ENCODE assay signal across 8 cellular contexts in the genomic region with DNA sequence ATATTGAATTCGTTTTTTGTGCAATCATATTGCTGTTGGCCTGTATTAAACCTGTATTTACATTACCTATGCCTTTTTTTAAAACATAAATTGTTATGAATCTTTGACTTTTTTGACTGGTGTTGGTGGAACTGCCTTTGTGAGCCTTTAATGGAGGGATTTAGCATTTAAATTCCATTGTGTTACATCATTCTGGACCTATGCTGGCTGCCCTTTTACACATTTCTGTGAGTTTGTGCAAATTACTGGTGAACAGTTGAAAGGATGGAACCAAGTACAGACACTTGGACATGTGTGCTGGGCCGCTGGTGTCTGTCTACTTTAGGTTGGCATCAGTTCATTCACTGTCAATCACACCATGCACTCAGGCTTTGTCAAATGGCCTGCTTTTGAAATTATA.
DNase-seq lines count a peak whose midpoint lies in the region; ATAC-seq and TF ChIP-seq lines count a peak whose summit lies in the region.

No MANE protein-coding gene starts in this region.

- TF ChIP-seq CTCF in brain microvascular endothelial cell (IDR thresholded peaks at IDR 0.05; ENCODE audit: low read depth, low read length, missing control alignments) (no peak), tibial artery (IDR thresholded peaks at IDR 0.05) (no peak)

- peaks cover 67% of the 10 kb centered on the region for H3K4me1 Mint-ChIP-seq in activated T-cell treated with anti-CD3 and anti-CD28 coated beads, Interleukin-2, amount 50 U/mL, for 24 hours (ENCODE audit: low read depth)

- H3K4me3 ChIP-seq in brain microvascular endothelial cell (ENCODE audit: low read depth, low read length) (peak overlapping the region; percentile 62), tibial artery (peak overlapping the region; percentile 86 to 98)

- H3K9me3 ChIP-seq in tibial artery = no peaks in the 10 kb centered on the region

- peak overlapping the region; percentile 8 for H3K27ac Mint-ChIP-seq in activated T-cell treated with anti-CD3 and anti-CD28 coated beads, Interleukin-2, amount 50 U/mL, for 24 hours

- in situ Hi-C loops in brain microvascular endothelial cell (cut with HindIII; ENCODE audit: low pct_ligation_motif_present, low sequenced_read_pairs) = no loop called here

- H3K36me3 ChIP-seq in brain microvascular endothelial cell (replicated peaks) (no peaks in the 10 kb centered on the region), tibial artery (peaks cover 0 to 8% (median 5%) of the 10 kb centered on the region in 3 donors)

- peak overlapping the region; percentile 62 for H3K27ac ChIP-seq in brain microvascular endothelial cell
- H3K27ac ChIP-seq in tibial artery = peak overlapping the region; percentile 92 to 97

- H3K27me3 ChIP-seq in brain microvascular endothelial cell (replicated peaks) (no peaks in the 10 kb centered on the region), tibial artery (no peaks in the 10 kb centered on the region)

- no peaks in the 10 kb centered on the region for H3K27me3 Mint-ChIP-seq in activated T-cell treated with anti-CD3 and anti-CD28 coated beads, Interleukin-2, amount 50 U/mL, for 24 hours

- no peak for DNase-seq in activated T-cell treated with anti-CD3 and anti-CD28 coated beads, Interleukin-2, amount 50 U/mL, for 24 hours
- DNase-seq in activated T-cell treated with anti-CD3 and anti-CD28 coated beads for 4 hours = no peak
- no peak for DNase-seq in brain microvascular endothelial cell
- peak; percentile 27 for DNase-seq in medulla oblongata (ENCODE audit: extremely low spot score)
- DNase-seq in tibial artery = no peak
- DNase-seq in DMS53 treated with DMSO at 0.1 percent for 48 hours (lab: John Stamatoyannopoulos, UW; ENCODE audit: unreplicated experiment) = no peak
- DNase-seq in cerebellar cortex (ENCODE audit: low spot score) = no peak

- intact Hi-C loops in tibial artery (cut with DNase I; ENCODE audit: low total_unique reads) = loop anchor here (10.0 kb wide), 1 partner anchor 114 kb away; no protein-coding TSS in a partner anchor

- no peak for ATAC-seq in GM21447 (IDR thresholded peaks at IDR 0.05; ENCODE audit: unreplicated experiment)

- peaks cover 0 to 55% (median 38%) of the 10 kb centered on the region in 4 donors for H3K4me1 ChIP-seq in tibial artery

- H3K4me3 Mint-ChIP-seq in activated T-cell treated with anti-CD3 and anti-CD28 coated beads, Interleukin-2, amount 50 U/mL, for 24 hours = peak overlapping the region; percentile 75

- no peaks in the 10 kb centered on the region for H3K9me3 Mint-ChIP-seq in activated T-cell treated with anti-CD3 and anti-CD28 coated beads, Interleukin-2, amount 50 U/mL, for 24 hours

- H3K36me3 Mint-ChIP-seq in activated T-cell treated with anti-CD3 and anti-CD28 coated beads, Interleukin-2, amount 50 U/mL, for 24 hours (ENCODE audit: low read depth) = peaks cover 4% of the 10 kb centered on the region
